18 cellular contexts compared by ENCODE assay signal in genomic region chr2:60852282-60852860, GRCh38. TPM values are rescaled to one million over a fixed set of nuclear protein-coding genes. Genes with fewer than 3 reads are reported as not detected.
A peak's percentile ranks its signal among the peaks of the same experiment; 100 is the strongest.
DNase-seq lines count a peak whose midpoint lies in the region; ATAC-seq and TF ChIP-seq lines count a peak whose summit lies in the region.
"Had no signal": no experiment of that assay in that cellular context is flagged by ENCODE, and none has a peak within 500 bp of the region (broad histone marks: within the 10 kb centered on the region; RNA-seq: fewer than 3 reads in every experiment).

No MANE protein-coding gene starts in this region.

- TF ChIP-seq POLR2A in adrenal gland (IDR thresholded peaks at IDR 0.05), result no peak

- no peak overlapping the region for H2BK5ac ChIP-seq in mesenchymal stem cell (ENCODE audit: low read depth, low read length, poor library complexity, severe bottlenecking)

- H2AFZ ChIP-seq in mesenchymal stem cell (ENCODE audit: low read depth, low read length), result no peak overlapping the region
- H2AFZ ChIP-seq in MM.1S (ENCODE audit: low read length), result no peak overlapping the region

- no peak overlapping the region for H3K4me2 ChIP-seq in mesenchymal stem cell (ENCODE audit: low read length, poor library complexity, severe bottlenecking)
- H3K4me2 ChIP-seq in MM.1S (ENCODE audit: low read depth, low read length), result no peak overlapping the region

- H2BK120ac ChIP-seq in mesenchymal stem cell (ENCODE audit: low read depth, low read length), result no peak overlapping the region

- H4K20me1 ChIP-seq in MM.1S (ENCODE audit: insufficient read depth, low read length), result no peaks in the 10 kb centered on the region
- H4K20me1 ChIP-seq: BLaER1 treated with 17β-estradiol and CSF1 and Interleukin-3, amounts not matched to agents 10 nM and 100 nM had no signal

- TF ChIP-seq CTCF in left ventricle myocardium inferior (IDR thresholded peaks at IDR 0.05; ENCODE audit: borderline replicate concordance) (no peak), adrenal gland (IDR thresholded peaks at IDR 0.05) (no peak), MM.1S (IDR thresholded peaks at IDR 0.05; ENCODE audit: low read length) (no peak)

- H3K9me2 ChIP-seq in MM.1S (replicated peaks; ENCODE audit: insufficient read depth, low read length), result no peaks in the 10 kb centered on the region

- 78 to 82% (median 80%) methylated on average over 8 of the region's 8 CpGs for WGBS in adrenal gland, 4 donors
- WGBS in mesenchymal stem cell, result 92% methylated on average over 7 of the region's 8 CpGs

- no peak overlapping the region for H4K91ac ChIP-seq in mesenchymal stem cell (ENCODE audit: low read length)

- H3K4ac ChIP-seq in mesenchymal stem cell (ENCODE audit: low read depth in 1 of 2, low read length in 2 of 2), result no peak overlapping the region

- H3K27me3 ChIP-seq in left ventricle myocardium inferior (ENCODE audit: low read depth) (no peaks in the 10 kb centered on the region), adrenal gland (no peaks in the 10 kb centered on the region), mesenchymal stem cell (ENCODE audit: control insufficient read depth in 1 of 2, insufficient read depth in 1 of 2, low read length in 2 of 2) (peaks cover 0 to 18% of the 10 kb centered on the region in 2 experiments), H7 (ENCODE audit: control insufficient read depth, insufficient read depth, low read length) (no peaks in the 10 kb centered on the region), MM.1S (replicated peaks; ENCODE audit: insufficient read depth, low read length) (no peaks in the 10 kb centered on the region)
- H3K27me3 ChIP-seq: BLaER1 treated with 17β-estradiol and CSF1 and Interleukin-3, amounts not matched to agents 10 nM and 100 nM; gastrocnemius medialis had no signal

- no peaks in the 10 kb centered on the region for H3K9me3 ChIP-seq in left ventricle myocardium inferior (replicated peaks)
- H3K9me3 ChIP-seq in adrenal gland (replicated peaks in 1 of 3), result no peaks in the 10 kb centered on the region
- no peaks in the 10 kb centered on the region for H3K9me3 ChIP-seq in mesenchymal stem cell (ENCODE audit: control insufficient read depth, low read length)
- H3K9me3 ChIP-seq in MM.1S (replicated peaks; ENCODE audit: insufficient read depth, low read length), result no peaks in the 10 kb centered on the region
- H3K9me3 ChIP-seq: BLaER1 treated with 17β-estradiol and CSF1 and Interleukin-3, amounts not matched to agents 10 nM and 100 nM; gastrocnemius medialis had no signal

- no peak overlapping the region for H3K23ac ChIP-seq in mesenchymal stem cell (ENCODE audit: low read length in 2 of 2)

- ATAC-seq in Right ventricle myocardium superior (ENCODE audit: poor library complexity), result peak; percentile 68
- ATAC-seq: activated naive CD4-positive, alpha-beta T cell treated with anti-CD3 and anti-CD28 coated beads, Interleukin-2, amount 50 U/mL, for 72 hours; esophagus mucosa; gastrocnemius medialis had no signal

- H3K79me2 ChIP-seq in MM.1S (ENCODE audit: low read length), result no peaks in the 10 kb centered on the region

- H3K9ac ChIP-seq in mesenchymal stem cell (ENCODE audit: low read length) (no peak overlapping the region), MM.1S (ENCODE audit: low read length) (no peak overlapping the region)
- H3K9ac ChIP-seq: BLaER1 treated with 17β-estradiol and CSF1 and Interleukin-3, amounts not matched to agents 10 nM and 100 nM had no signal

- H4K8ac ChIP-seq in mesenchymal stem cell (ENCODE audit: low read length), result no peak overlapping the region

- no peak overlapping the region for H3K27ac ChIP-seq in left ventricle myocardium inferior (replicated peaks)
- peak overlapping the region in 2 of 5 donors; percentile 34 to 63 for H3K27ac ChIP-seq in adrenal gland
- no peak overlapping the region for H3K27ac ChIP-seq in mesenchymal stem cell (ENCODE audit: low read length, poor library complexity, severe bottlenecking)
- H3K27ac ChIP-seq in MM.1S (ENCODE audit: low read length), result no peak overlapping the region
- H3K27ac ChIP-seq: gastrocnemius medialis, SK-N-MC had no signal

- no peaks in the 10 kb centered on the region for H3F3A ChIP-seq in MM.1S (ENCODE audit: insufficient read depth, low read length)

- DNase-seq in Right ventricle myocardium superior, result peak; percentile 47
- no peak for DNase-seq in left ventricle myocardium inferior
- DNase-seq in adrenal gland, result peak in 6 of 7 donors; percentile 27 to 62 (median 51)
- peak; percentile 9 to 24 for DNase-seq in lung microvascular endothelial cell (ENCODE audit: low read depth in 2 of 2)
- no peak for DNase-seq in AG20443 (ENCODE audit: low spot score)
- DNase-seq in mesenchymal stem cell, result no peak
- no peak for DNase-seq in H7
- no peak for DNase-seq in MM.1S
- DNase-seq: cerebellar nuclear complex; DMS 273 treated with DMSO at 0.1 percent for 48 hours; effector CD8-positive, alpha-beta T cell; NCI-H187 treated with DMSO at 0.1 percent for 48 hours; T-helper 9 cell had no signal

- no peak overlapping the region for H3K18ac ChIP-seq in mesenchymal stem cell (ENCODE audit: low read depth in 1 of 2, low read length in 2 of 2)

- H3K36me3 ChIP-seq in left ventricle myocardium inferior (no peaks in the 10 kb centered on the region), adrenal gland (replicated peaks in 1 of 2) (no peaks in the 10 kb centered on the region), mesenchymal stem cell (ENCODE audit: control insufficient read depth in 1 of 2, insufficient read depth in 2 of 2, low read depth in 1 of 2, low read length in 2 of 2) (no peaks in the 10 kb centered on the region), H7 (replicated peaks; ENCODE audit: control insufficient read depth, insufficient read depth, low read length) (no peaks in the 10 kb centered on the region), MM.1S (replicated peaks; ENCODE audit: insufficient read depth, low read length) (no peaks in the 10 kb centered on the region)
- H3K36me3 ChIP-seq: BLaER1 treated with 17β-estradiol and CSF1 and Interleukin-3, amounts not matched to agents 10 nM and 100 nM; gastrocnemius medialis had no signal

- H3K79me1 ChIP-seq in mesenchymal stem cell (replicated peaks; ENCODE audit: low read length, poor library complexity, severe bottlenecking), result no peaks in the 10 kb centered on the region

- intact Hi-C loops in Right ventricle myocardium superior (cut with DNase I), result no loop called here
- intact Hi-C loops in left ventricle myocardium inferior (cut with micrococcal nuclease), result no loop called here
- intact Hi-C loops in adrenal gland (cut with DNase I), result no loop called here

- H3K4me1 ChIP-seq in left ventricle myocardium inferior, result peaks cover 5% of the 10 kb centered on the region
- no peaks in the 10 kb centered on the region for H3K4me1 ChIP-seq in adrenal gland (replicated peaks in 1 of 2)
- H3K4me1 ChIP-seq in mesenchymal stem cell (ENCODE audit: control insufficient read depth, insufficient read depth, low read depth, low read length), result no peaks in the 10 kb centered on the region
- no peaks in the 10 kb centered on the region for H3K4me1 ChIP-seq in MM.1S (ENCODE audit: low read length)
- H3K4me1 ChIP-seq: gastrocnemius medialis had no signal

- H3K4me3 ChIP-seq in left ventricle myocardium inferior (no peak overlapping the region), adrenal gland (no peak overlapping the region), mesenchymal stem cell (ENCODE audit: insufficient read depth in 1 of 2, low read depth in 1 of 2, low read length in 2 of 2) (no peak overlapping the region), H7 (ENCODE audit: insufficient read depth, low read depth, low read length) (no peak overlapping the region), MM.1S (ENCODE audit: low read length) (no peak overlapping the region)
- H3K4me3 ChIP-seq: BLaER1 treated with 17β-estradiol and CSF1 and Interleukin-3, amounts not matched to agents 10 nM and 100 nM; gastrocnemius medialis; SK-N-MC had no signal

- no peak overlapping the region for H2AK5ac ChIP-seq in mesenchymal stem cell (ENCODE audit: low read length, severe bottlenecking)

- H2BK12ac ChIP-seq in mesenchymal stem cell (ENCODE audit: low read length in 2 of 2), result no peak overlapping the region

- no peak overlapping the region for H3K14ac ChIP-seq in mesenchymal stem cell (ENCODE audit: low read length in 2 of 2)

- no peak overlapping the region for H2BK15ac ChIP-seq in mesenchymal stem cell (ENCODE audit: low read depth, poor library complexity, severe bottlenecking)

RNA-seq across cellular contexts. Expression of gene REL, which starts 29.0 kb away (rescaled TPM):
- total RNA-seq in Right ventricle myocardium superior (4.4 TPM), left ventricle myocardium inferior (5.0 TPM), adrenal gland (10 to 100 TPM in 5 of 8 donors, 1 to 10 TPM in 3; 4.0 to 15.0 (median 10.5) TPM), lung microvascular endothelial cell (6.3 and 22.8 TPM in 2 replicates)
- 1 to 10 TPM in 2 of 3 donors, under 1 TPM in 1; 0.51 to 2.5 (median 2.1) TPM for polyA plus RNA-seq in adrenal gland
- polyA plus RNA-seq in mesenchymal stem cell (2013, experiment 1 of 2), result 3.1 TPM
- 2.7 TPM for polyA plus RNA-seq in mesenchymal stem cell (2013, experiment 2 of 2)
- total RNA-seq in H7 (2014; rRNA removed; shearing (Covaris generic)), result 3.5 and 4.5 TPM in 2 replicates

Comparison
In these comparisons a context has a peak if more than half of its experiments do, and no peak if none do; other contexts are left out.
1. DNase-seq: peak in Right ventricle myocardium superior (single experiment), adrenal gland (6 of 7) and lung microvascular endothelial cell (2 of 2); none in left ventricle myocardium inferior (single experiment), AG20443 (single experiment), mesenchymal stem cell (single experiment), H7 (single experiment) and MM.1S (single experiment).